In the genomic region with DNA sequence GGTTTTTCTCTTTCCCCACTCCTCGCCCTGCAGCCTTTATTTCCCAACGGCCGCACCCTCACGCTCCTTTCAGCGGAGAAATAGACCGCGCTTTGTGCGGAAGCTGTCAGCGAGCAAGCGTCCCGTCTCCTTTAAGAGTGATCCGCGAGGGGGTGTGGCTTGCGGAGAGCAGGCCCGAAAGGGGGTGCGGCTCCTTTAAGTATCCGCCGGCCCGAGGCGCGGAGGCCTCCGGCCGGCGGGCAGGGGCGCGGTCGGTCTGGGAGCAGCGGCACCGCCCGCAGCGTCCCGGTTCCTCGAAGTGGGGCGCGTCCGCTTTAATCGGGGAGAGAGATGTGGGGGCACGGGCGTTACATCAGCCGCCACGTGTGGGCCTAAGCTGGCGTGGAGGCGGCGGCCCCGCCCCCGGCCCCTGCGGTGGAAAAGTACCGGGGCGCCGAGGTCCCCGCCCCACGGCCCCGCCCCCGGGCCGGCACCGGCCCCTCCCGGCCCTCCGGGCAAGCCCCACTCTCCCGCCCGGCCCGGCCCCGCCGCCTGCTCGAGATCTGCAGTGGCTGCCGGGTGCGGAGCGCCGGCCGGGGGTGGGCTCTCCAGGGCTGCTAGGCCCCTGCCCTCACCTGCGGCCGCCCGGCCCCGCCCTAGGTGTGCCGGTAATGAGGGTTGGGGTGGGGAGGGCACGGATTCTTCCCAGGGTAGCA, we compare ENCODE assay signal across 1 cellular context.
A peak's percentile ranks its signal among the peaks of the same experiment; 100 is the strongest.
TF ChIP-seq lines count a peak whose summit lies in the region.

No MANE protein-coding gene starts in this region.

TF ChIP-seq in K562, 482 proteins besides CTCF, POLR2A, EP300 and RAD21 (continued from another document and continues in another):
- TF ChIP-seq PREB (CRISPR knock-in tag; IDR thresholded peaks at IDR 0.05) = no peak
- peak; percentile 43 for TF ChIP-seq TBP (optimal IDR thresholded peaks at IDR 0.05; ENCODE audit: low read depth, low read length)
- TF ChIP-seq BDP1 (IDR thresholded peaks at IDR 0.05; ENCODE audit: insufficient read depth, insufficient read length) = no peak
- TF ChIP-seq, protein P1, sequence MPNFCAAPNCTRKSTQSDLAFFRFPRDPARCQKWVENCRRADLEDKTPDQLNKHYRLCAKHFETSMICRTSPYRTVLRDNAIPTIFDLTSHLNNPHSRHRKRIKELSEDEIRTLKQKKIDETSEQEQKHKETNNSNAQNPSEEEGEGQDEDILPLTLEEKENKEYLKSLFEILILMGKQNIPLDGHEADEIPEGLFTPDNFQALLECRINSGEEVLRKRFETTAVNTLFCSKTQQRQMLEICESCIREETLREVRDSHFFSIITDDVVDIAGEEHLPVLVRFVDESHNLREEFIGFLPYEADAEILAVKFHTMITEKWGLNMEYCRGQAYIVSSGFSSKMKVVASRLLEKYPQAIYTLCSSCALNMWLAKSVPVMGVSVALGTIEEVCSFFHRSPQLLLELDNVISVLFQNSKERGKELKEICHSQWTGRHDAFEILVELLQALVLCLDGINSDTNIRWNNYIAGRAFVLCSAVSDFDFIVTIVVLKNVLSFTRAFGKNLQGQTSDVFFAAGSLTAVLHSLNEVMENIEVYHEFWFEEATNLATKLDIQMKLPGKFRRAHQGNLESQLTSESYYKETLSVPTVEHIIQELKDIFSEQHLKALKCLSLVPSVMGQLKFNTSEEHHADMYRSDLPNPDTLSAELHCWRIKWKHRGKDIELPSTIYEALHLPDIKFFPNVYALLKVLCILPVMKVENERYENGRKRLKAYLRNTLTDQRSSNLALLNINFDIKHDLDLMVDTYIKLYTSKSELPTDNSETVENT (CRISPR knock-in tag; IDR thresholded peaks at IDR 0.05) = no peak
- no peak for TF ChIP-seq MEF2A (IDR thresholded peaks at IDR 0.05; ENCODE audit: control insufficient read depth, low read depth, low read length)
- TF ChIP-seq, protein P2, sequence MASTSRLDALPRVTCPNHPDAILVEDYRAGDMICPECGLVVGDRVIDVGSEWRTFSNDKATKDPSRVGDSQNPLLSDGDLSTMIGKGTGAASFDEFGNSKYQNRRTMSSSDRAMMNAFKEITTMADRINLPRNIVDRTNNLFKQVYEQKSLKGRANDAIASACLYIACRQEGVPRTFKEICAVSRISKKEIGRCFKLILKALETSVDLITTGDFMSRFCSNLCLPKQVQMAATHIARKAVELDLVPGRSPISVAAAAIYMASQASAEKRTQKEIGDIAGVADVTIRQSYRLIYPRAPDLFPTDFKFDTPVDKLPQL (IDR thresholded peaks at IDR 0.05; ENCODE audit: extremely low read depth, insufficient read length) = no peak
- TF ChIP-seq CREM (IDR thresholded peaks at IDR 0.05; ENCODE audit: low read depth) = peak; percentile 84
- no peak for TF ChIP-seq MCM3 (IDR thresholded peaks at IDR 0.05)
- TF ChIP-seq BMI1 (IDR thresholded peaks at IDR 0.05; ENCODE audit: low read length) = no peak
- no peak for TF ChIP-seq NR1H2 (CRISPR knock-in tag; IDR thresholded peaks at IDR 0.05)
- no peak for TF ChIP-seq FOS (IDR thresholded peaks at IDR 0.05; ENCODE audit: extremely low read depth, insufficient read length)
- no peak for TF ChIP-seq CBX2 (IDR thresholded peaks at IDR 0.05; ENCODE audit: insufficient read depth, low read length, poor library complexity, severe bottlenecking)
- TF ChIP-seq, protein P3, sequence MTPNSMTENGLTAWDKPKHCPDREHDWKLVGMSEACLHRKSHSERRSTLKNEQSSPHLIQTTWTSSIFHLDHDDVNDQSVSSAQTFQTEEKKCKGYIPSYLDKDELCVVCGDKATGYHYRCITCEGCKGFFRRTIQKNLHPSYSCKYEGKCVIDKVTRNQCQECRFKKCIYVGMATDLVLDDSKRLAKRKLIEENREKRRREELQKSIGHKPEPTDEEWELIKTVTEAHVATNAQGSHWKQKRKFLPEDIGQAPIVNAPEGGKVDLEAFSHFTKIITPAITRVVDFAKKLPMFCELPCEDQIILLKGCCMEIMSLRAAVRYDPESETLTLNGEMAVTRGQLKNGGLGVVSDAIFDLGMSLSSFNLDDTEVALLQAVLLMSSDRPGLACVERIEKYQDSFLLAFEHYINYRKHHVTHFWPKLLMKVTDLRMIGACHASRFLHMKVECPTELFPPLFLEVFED (CRISPR knock-in tag; conservative IDR thresholded peaks at IDR 0.05) = 0 out of 2 replicates have a peak, but pooled peaks have one; percentile 40
- TF ChIP-seq ZBTB1 (CRISPR knock-in tag; IDR thresholded peaks at IDR 0.05; ENCODE audit: borderline replicate concordance, low read depth) = peak; percentile 93
- no peak for TF ChIP-seq MCM2 (IDR thresholded peaks at IDR 0.05; ENCODE audit: low read depth)
- no peak for TF ChIP-seq ZNF398 (CRISPR knock-in tag; IDR thresholded peaks at IDR 0.05)
- TF ChIP-seq SETDB1 (IDR thresholded peaks at IDR 0.05; ENCODE audit: low read length) = no peak
- TF ChIP-seq SMARCA5 (IDR thresholded peaks at IDR 0.05) = no peak
- no peak for TF ChIP-seq JUNB (CRISPR knock-in tag; conservative IDR thresholded peaks at IDR 0.05)
- TF ChIP-seq ZNF212 (CRISPR knock-in tag; IDR thresholded peaks at IDR 0.05) = no peak
- no peak for TF ChIP-seq NR2C1 (IDR thresholded peaks at IDR 0.05)
- TF ChIP-seq NR2C1 (tag; IDR thresholded peaks at IDR 0.05) = no peak
- peak; percentile 83 for TF ChIP-seq SP1 (CRISPR knock-in tag; IDR thresholded peaks at IDR 0.05)
- no peak for TF ChIP-seq ADNP (tag; IDR thresholded peaks at IDR 0.05)
- no peak for TF ChIP-seq MAFG (tag; conservative IDR thresholded peaks at IDR 0.05)
- TF ChIP-seq ZNF76 (CRISPR knock-in tag; IDR thresholded peaks at IDR 0.05; ENCODE audit: borderline replicate concordance) = no peak
- no peak for TF ChIP-seq BCOR (IDR thresholded peaks at IDR 0.05)
- TF ChIP-seq, protein P4, sequence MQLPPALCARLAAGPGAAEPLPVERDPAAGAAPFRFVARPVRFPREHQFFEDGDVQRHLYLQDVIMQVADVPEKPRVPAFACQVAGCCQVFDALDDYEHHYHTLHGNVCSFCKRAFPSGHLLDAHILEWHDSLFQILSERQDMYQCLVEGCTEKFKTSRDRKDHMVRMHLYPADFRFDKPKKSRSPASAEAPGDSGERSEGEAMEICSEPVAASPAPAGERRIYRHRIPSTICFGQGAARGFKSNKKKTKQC (CRISPR knock-in tag; IDR thresholded peaks at IDR 0.05) = no peak
- TF ChIP-seq KAT2B (IDR thresholded peaks at IDR 0.05; ENCODE audit: low read depth, low read length) = no peak
- no peak for TF ChIP-seq THRA (IDR thresholded peaks at IDR 0.05)
- TF ChIP-seq STAG1 (CRISPR knock-in tag; IDR thresholded peaks at IDR 0.05; ENCODE audit: borderline replicate concordance) = no peak
- TF ChIP-seq EHMT2 (IDR thresholded peaks at IDR 0.05) = no peak; the same call in 1 of the 2 replicates
- TF ChIP-seq KLF13 (tag; IDR thresholded peaks at IDR 0.05; ENCODE audit: borderline replicate concordance, low read depth) = peak; percentile 87
- TF ChIP-seq, protein P5, sequence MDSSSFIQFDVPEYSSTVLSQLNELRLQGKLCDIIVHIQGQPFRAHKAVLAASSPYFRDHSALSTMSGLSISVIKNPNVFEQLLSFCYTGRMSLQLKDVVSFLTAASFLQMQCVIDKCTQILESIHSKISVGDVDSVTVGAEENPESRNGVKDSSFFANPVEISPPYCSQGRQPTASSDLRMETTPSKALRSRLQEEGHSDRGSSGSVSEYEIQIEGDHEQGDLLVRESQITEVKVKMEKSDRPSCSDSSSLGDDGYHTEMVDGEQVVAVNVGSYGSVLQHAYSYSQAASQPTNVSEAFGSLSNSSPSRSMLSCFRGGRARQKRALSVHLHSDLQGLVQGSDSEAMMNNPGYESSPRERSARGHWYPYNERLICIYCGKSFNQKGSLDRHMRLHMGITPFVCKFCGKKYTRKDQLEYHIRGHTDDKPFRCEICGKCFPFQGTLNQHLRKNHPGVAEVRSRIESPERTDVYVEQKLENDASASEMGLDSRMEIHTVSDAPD (CRISPR knock-in tag; IDR thresholded peaks at IDR 0.05) = no peak
- TF ChIP-seq TAF9B (IDR thresholded peaks at IDR 0.05; ENCODE audit: partially characterized antibody) = no peak
- no peak for TF ChIP-seq ZNF561 (CRISPR knock-in tag; conservative IDR thresholded peaks at IDR 0.05)
- no peak for TF ChIP-seq SIX5 (IDR thresholded peaks at IDR 0.05; ENCODE audit: borderline replicate concordance in 1 of 2, insufficient read depth in 1 of 2, low read depth in 1 of 2, low read length in 2 of 2)
- no peak for TF ChIP-seq CBX8 (IDR thresholded peaks at IDR 0.05; ENCODE audit: borderline replicate concordance, extremely low read depth, low read depth, low read length, poor library complexity, severe bottlenecking)
- no peak for TF ChIP-seq GTF2F1 (IDR thresholded peaks at IDR 0.05; ENCODE audit: low read depth, low read length)
- TF ChIP-seq SOX6 (IDR thresholded peaks at IDR 0.05) = peak; percentile 28; the same call in 1 of the 2 replicates
- TF ChIP-seq HMG20A (CRISPR knock-in tag; conservative IDR thresholded peaks at IDR 0.05) = no peak
- no peak for TF ChIP-seq CREBBP (IDR thresholded peaks at IDR 0.05; ENCODE audit: low read depth, low read length)
- TF ChIP-seq, protein P6, sequence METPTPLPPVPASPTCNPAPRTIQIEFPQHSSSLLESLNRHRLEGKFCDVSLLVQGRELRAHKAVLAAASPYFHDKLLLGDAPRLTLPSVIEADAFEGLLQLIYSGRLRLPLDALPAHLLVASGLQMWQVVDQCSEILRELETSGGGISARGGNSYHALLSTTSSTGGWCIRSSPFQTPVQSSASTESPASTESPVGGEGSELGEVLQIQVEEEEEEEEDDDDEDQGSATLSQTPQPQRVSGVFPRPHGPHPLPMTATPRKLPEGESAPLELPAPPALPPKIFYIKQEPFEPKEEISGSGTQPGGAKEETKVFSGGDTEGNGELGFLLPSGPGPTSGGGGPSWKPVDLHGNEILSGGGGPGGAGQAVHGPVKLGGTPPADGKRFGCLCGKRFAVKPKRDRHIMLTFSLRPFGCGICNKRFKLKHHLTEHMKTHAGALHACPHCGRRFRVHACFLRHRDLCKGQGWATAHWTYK (CRISPR knock-in tag; IDR thresholded peaks at IDR 0.05) = no peak
- TF ChIP-seq RFX7 (CRISPR knock-in tag; IDR thresholded peaks at IDR 0.05) = no peak
- TF ChIP-seq TCF7 (IDR thresholded peaks at IDR 0.05; ENCODE audit: borderline replicate concordance) = no peak
- TF ChIP-seq TARDBP (IDR thresholded peaks at IDR 0.05) = peak; percentile 24; the same call in 1 of the 2 replicates
- TF ChIP-seq FOXK2 (conservative IDR thresholded peaks at IDR 0.05 in 1 of 2, IDR thresholded peaks at IDR 0.05 in 1 of 2; ENCODE audit: low read depth in 2 of 2) = no peak
- no peak for TF ChIP-seq ASH1L (IDR thresholded peaks at IDR 0.05; ENCODE audit: borderline replicate concordance, low read depth, partially characterized antibody)
- TF ChIP-seq NFXL1 (CRISPR knock-in tag; IDR thresholded peaks at IDR 0.05) = no peak
- TF ChIP-seq RCOR1 (IDR thresholded peaks at IDR 0.05; ENCODE audit: borderline replicate concordance in 1 of 2, low read depth in 2 of 2, low read length in 2 of 2) = peak in 1 of 2 experiments; percentile 69; a peak in 2 of 4 replicates
- TF ChIP-seq, protein P7, sequence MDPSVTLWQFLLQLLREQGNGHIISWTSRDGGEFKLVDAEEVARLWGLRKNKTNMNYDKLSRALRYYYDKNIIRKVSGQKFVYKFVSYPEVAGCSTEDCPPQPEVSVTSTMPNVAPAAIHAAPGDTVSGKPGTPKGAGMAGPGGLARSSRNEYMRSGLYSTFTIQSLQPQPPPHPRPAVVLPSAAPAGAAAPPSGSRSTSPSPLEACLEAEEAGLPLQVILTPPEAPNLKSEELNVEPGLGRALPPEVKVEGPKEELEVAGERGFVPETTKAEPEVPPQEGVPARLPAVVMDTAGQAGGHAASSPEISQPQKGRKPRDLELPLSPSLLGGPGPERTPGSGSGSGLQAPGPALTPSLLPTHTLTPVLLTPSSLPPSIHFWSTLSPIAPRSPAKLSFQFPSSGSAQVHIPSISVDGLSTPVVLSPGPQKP (CRISPR knock-in tag; IDR thresholded peaks at IDR 0.05) = no peak
- TF ChIP-seq ZKSCAN1 (IDR thresholded peaks at IDR 0.05; ENCODE audit: low read depth, low read length) = no peak
- TF ChIP-seq NRF1 (conservative IDR thresholded peaks at IDR 0.05 in 1 of 2, IDR thresholded peaks at IDR 0.05 in 1 of 2) = no peak; a peak in 3 of 4 replicates
